ENCODE assay signal across 2 cellular contexts in the genomic region with DNA sequence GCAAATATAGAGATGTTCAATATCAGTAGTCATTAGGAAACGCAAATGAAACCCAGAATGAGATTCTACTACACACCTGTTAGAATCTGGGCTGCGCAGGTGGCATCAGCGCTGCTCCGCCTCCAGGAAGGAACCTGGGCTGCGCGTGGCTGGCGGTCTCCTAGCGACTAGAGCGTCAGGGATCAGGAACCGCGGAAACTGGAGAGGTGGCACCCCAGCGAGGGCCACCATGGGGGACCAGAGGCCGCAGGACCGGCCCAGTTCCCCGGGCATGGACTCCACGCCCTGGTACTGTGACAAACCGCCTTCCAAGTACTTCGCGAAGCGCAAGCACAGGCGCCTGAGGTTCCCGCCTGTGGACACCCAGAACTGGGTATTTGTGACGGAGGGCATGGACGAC. TPM values are rescaled to one million over a fixed set of nuclear protein-coding genes. Genes with fewer than 3 reads are reported as not detected.
"Had no signal": no experiment of that assay in that cellular context is flagged by ENCODE, and none has a peak within 500 bp of the region (broad histone marks: within the 10 kb centered on the region; RNA-seq: fewer than 3 reads in every experiment).

A gene (plus strand): TSS at position 185 of the 400 bp plus-strand sequence. CDS start 45 bp downstream, at position 230.

RNA-seq across cellular contexts. Expression of the gene that starts here (rescaled TPM):
- total RNA-seq: G401, GM12878 had no signal
- polyA plus RNA-seq: GM12878 had no signal
